18 cellular contexts compared by ENCODE assay signal in the genomic region with DNA sequence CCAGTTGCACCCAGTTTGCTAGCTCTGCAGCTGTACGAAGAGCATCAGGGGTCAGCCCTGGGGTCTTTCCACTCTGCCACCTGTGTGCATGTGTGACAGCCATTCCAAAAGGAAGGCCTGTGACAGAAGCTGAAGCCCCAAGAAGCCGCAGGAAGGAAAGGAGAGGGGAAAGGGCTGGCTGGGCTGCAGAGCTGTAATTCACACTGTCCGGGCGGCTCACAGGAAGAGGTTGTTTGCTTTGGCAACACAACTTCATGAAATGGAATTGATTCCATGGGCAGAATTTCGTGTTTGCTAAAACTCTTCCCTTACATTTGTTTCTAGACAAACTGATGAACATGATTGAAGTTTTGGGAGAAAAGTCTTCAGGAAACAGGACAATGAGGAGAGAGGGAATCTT. TPM values are rescaled to one million over a fixed set of nuclear protein-coding genes. Genes with fewer than 3 reads are reported as not detected.
DNase-seq lines count a peak whose midpoint lies in the region; ATAC-seq, FAIRE-seq and TF ChIP-seq lines count a peak whose summit lies in the region.
"Had no signal": no experiment of that assay in that cellular context is flagged by ENCODE, and none has a peak within 500 bp of the region (broad histone marks: within the 10 kb centered on the region; RNA-seq: fewer than 3 reads in every experiment).

No MANE protein-coding gene starts in this region.

- no peak overlapping the region for H3K4me3 ChIP-seq in astrocyte (ENCODE audit: insufficient read depth, low read depth, low read length)
- H3K4me3 ChIP-seq: colonic mucosa, GM12878, suprapubic skin had no signal

- H3K27me3 Mint-ChIP-seq in activated CD4-positive, alpha-beta T cell treated with anti-CD3 and anti-CD28 coated beads for 36 hours: no peaks in the 10 kb centered on the region
- H3K27me3 Mint-ChIP-seq in astrocyte (ENCODE audit: low read depth, unreplicated experiment): no peaks in the 10 kb centered on the region

- POLR2A ChIA-PET in activated CD4-positive, alpha-beta T cell treated with anti-CD3 and anti-CD28 coated beads for 36 hours (lab: Charles Lee): no interaction called here

- peaks cover 2% of the 10 kb centered on the region for H4K20me1 ChIP-seq in astrocyte (ENCODE audit: insufficient read depth, low read length)

- H3K36me3 Mint-ChIP-seq in activated CD4-positive, alpha-beta T cell treated with anti-CD3 and anti-CD28 coated beads for 36 hours (ENCODE audit: low read depth): peaks cover 28% of the 10 kb centered on the region
- H3K36me3 Mint-ChIP-seq in astrocyte (ENCODE audit: low read depth, unreplicated experiment): peaks cover 13% of the 10 kb centered on the region
- H3K36me3 Mint-ChIP-seq in stimulated activated effector memory CD8-positive, alpha-beta T cell treated with anti-CD3 and anti-CD28 coated beads, Interleukin-12 subunit alpha, Interleukin-12 subunit beta, amount 100 ng/mL, for 72 hours: peaks cover 29% of the 10 kb centered on the region

- no peaks in the 10 kb centered on the region for H3K79me2 ChIP-seq in astrocyte (ENCODE audit: insufficient read depth, low read length)

- intact Hi-C loops in activated CD4-positive, alpha-beta T cell treated with anti-CD3 and anti-CD28 coated beads for 36 hours (cut with DNase I, micrococcal nuclease): loop anchor here in 1 of 2 experiments (10.0 kb wide), 1 partner anchor 183 kb away; no protein-coding TSS in a partner anchor

- no peaks in the 10 kb centered on the region for H3K9me3 ChIP-seq in astrocyte (ENCODE audit: insufficient read depth, low read depth, low read length)
- H3K9me3 ChIP-seq: colonic mucosa, suprapubic skin had no signal

- H3K27ac Mint-ChIP-seq in activated CD4-positive, alpha-beta T cell treated with anti-CD3 and anti-CD28 coated beads for 36 hours: peak overlapping the region; percentile 34
- H3K27ac Mint-ChIP-seq in astrocyte (ENCODE audit: unreplicated experiment): no peak overlapping the region
- H3K27ac Mint-ChIP-seq in stimulated activated effector memory CD8-positive, alpha-beta T cell treated with anti-CD3 and anti-CD28 coated beads, Interleukin-12 subunit alpha, Interleukin-12 subunit beta, amount 100 ng/mL, for 72 hours: peak overlapping the region; percentile 80
- H3K27ac Mint-ChIP-seq: memory B cell had no signal

- no peak for DNase-seq in activated CD4-positive, alpha-beta T cell treated with anti-CD3 and anti-CD28 coated beads for 36 hours
- no peak for DNase-seq in activated CD4-positive, alpha-beta T cell treated with anti-CD3 and anti-CD28 coated beads for 1 hour
- DNase-seq in astrocyte (ENCODE audit: low read depth): peak; percentile 4
- peak; percentile 45 for DNase-seq in iris pigment epithelial cell (ENCODE audit: low read depth)
- no peak for DNase-seq in stimulated activated effector memory CD8-positive, alpha-beta T cell treated with anti-CD3 and anti-CD28 coated beads, Interleukin-12 subunit alpha, Interleukin-12 subunit beta, amount 100 ng/mL, for 72 hours (ENCODE audit: low spot score in 2 of 2)
- no peak for DNase-seq in A172 (ENCODE audit: low spot score)
- no peak for DNase-seq in activated gamma-delta T cell (lab: John Stamatoyannopoulos, UW)
- DNase-seq in D721Med (ENCODE audit: insufficient read length, low spot score): no peak
- DNase-seq: colonic mucosa, glutamatergic neuron, NCI-H1436 treated with DMSO at 0.1 percent for 48 hours, NCI-H69, SHP77 had no signal

- peaks cover 58% of the 10 kb centered on the region for H3K4me1 Mint-ChIP-seq in activated CD4-positive, alpha-beta T cell treated with anti-CD3 and anti-CD28 coated beads for 36 hours
- peaks cover 10% of the 10 kb centered on the region for H3K4me1 Mint-ChIP-seq in astrocyte (ENCODE audit: low read depth, unreplicated experiment)
- peaks cover 30% of the 10 kb centered on the region for H3K4me1 Mint-ChIP-seq in stimulated activated effector memory CD8-positive, alpha-beta T cell treated with anti-CD3 and anti-CD28 coated beads, Interleukin-12 subunit alpha, Interleukin-12 subunit beta, amount 100 ng/mL, for 72 hours

- no peaks in the 10 kb centered on the region for H3K36me3 ChIP-seq in astrocyte (ENCODE audit: insufficient read depth, low read length)
- H3K36me3 ChIP-seq: colonic mucosa had no signal

- ATAC-seq in activated CD4-positive, alpha-beta T cell treated with anti-CD3 and anti-CD28 coated beads for 36 hours: no peak
- no peak for ATAC-seq in stimulated activated effector memory CD8-positive, alpha-beta T cell treated with anti-CD3 and anti-CD28 coated beads, Interleukin-12 subunit alpha, Interleukin-12 subunit beta, amount 100 ng/mL, for 72 hours
- ATAC-seq: GM12878 had no signal

- no peak overlapping the region for H2AFZ ChIP-seq in astrocyte (ENCODE audit: low read depth, low read length)

- FAIRE-seq in astrocyte (lab: Jason Lieb, UNC) (no peak), D721Med (lab: Jason Lieb, UNC) (no peak)
- FAIRE-seq: A204.1, GM12878 had no signal

- H3K27me3 ChIP-seq in astrocyte (ENCODE audit: insufficient read depth, low read length): no peaks in the 10 kb centered on the region
- H3K27me3 ChIP-seq: colonic mucosa, suprapubic skin had no signal

- H3K9me3 Mint-ChIP-seq in activated CD4-positive, alpha-beta T cell treated with anti-CD3 and anti-CD28 coated beads for 36 hours (ENCODE audit: low read depth): no peaks in the 10 kb centered on the region
- H3K9me3 Mint-ChIP-seq in astrocyte (ENCODE audit: unreplicated experiment): no peaks in the 10 kb centered on the region
- no peaks in the 10 kb centered on the region for H3K9me3 Mint-ChIP-seq in stimulated activated effector memory CD8-positive, alpha-beta T cell treated with anti-CD3 and anti-CD28 coated beads, Interleukin-12 subunit alpha, Interleukin-12 subunit beta, amount 100 ng/mL, for 72 hours
- H3K9me3 Mint-ChIP-seq: memory B cell had no signal

- H3K4me2 ChIP-seq in astrocyte (ENCODE audit: low read length): peak overlapping the region; percentile 25

- H3K4me3 Mint-ChIP-seq in activated CD4-positive, alpha-beta T cell treated with anti-CD3 and anti-CD28 coated beads for 36 hours: no peak overlapping the region
- H3K4me3 Mint-ChIP-seq in astrocyte (ENCODE audit: unreplicated experiment): no peak overlapping the region
- no peak overlapping the region for H3K4me3 Mint-ChIP-seq in stimulated activated effector memory CD8-positive, alpha-beta T cell treated with anti-CD3 and anti-CD28 coated beads, Interleukin-12 subunit alpha, Interleukin-12 subunit beta, amount 100 ng/mL, for 72 hours
- H3K4me3 Mint-ChIP-seq: memory B cell had no signal

- peaks cover 11% of the 10 kb centered on the region for H3K4me1 ChIP-seq in astrocyte (ENCODE audit: insufficient read depth, low read length)

- TF ChIP-seq CTCF in astrocyte (IDR thresholded peaks at IDR 0.05; ENCODE audit: insufficient read depth, low read depth, low read length) (no peak), D721Med (IDR thresholded peaks at IDR 0.05; ENCODE audit: insufficient read depth, missing control alignments) (no peak)

- no peak overlapping the region for H3K27ac ChIP-seq in astrocyte (ENCODE audit: low read depth, low read length)
- H3K27ac ChIP-seq: colonic mucosa, suprapubic skin had no signal

- H3K9ac ChIP-seq in astrocyte (ENCODE audit: low read length): no peak overlapping the region

- CTCF ChIA-PET in activated CD4-positive, alpha-beta T cell treated with anti-CD3 and anti-CD28 coated beads for 36 hours (lab: Charles Lee): no interaction called here

RNA-seq across cellular contexts. Expression of gene TMEM204, which starts 14.8 kb away (rescaled TPM):
- total RNA-seq in activated CD4-positive, alpha-beta T cell treated with anti-CD3 and anti-CD28 coated beads for 36 hours: 10 to 100 TPM; 12.6 to 17.5 TPM
- total RNA-seq in astrocyte: not detected in 2 replicates
- 0.17 TPM in 1 of 2 replicates, not detected in the other for total RNA-seq in A172 (2014; rRNA removed; shearing (Covaris generic))
- total RNA-seq: H4 had no signal

RNA-seq across cellular contexts. Expression of gene TELO2, which starts 55.1 kb away (rescaled TPM):
- total RNA-seq in activated CD4-positive, alpha-beta T cell treated with anti-CD3 and anti-CD28 coated beads for 36 hours: 10 to 100 TPM; 48.1 to 60.0 TPM
- 21.1 and 22.0 TPM in 2 replicates for total RNA-seq in astrocyte
- total RNA-seq in A172 (2014; rRNA removed; shearing (Covaris generic)): 20.9 and 28.8 TPM in 2 replicates

RNA-seq across cellular contexts. Expression of gene PTX4, which starts 59.5 kb away (rescaled TPM):
- not detected for total RNA-seq in activated CD4-positive, alpha-beta T cell treated with anti-CD3 and anti-CD28 coated beads for 36 hours
- total RNA-seq in astrocyte: not detected in 2 replicates
- total RNA-seq in A172 (2014; rRNA removed; shearing (Covaris generic)): not detected in 2 replicates
- total RNA-seq: colonic mucosa, GM12878, H4, suprapubic skin had no signal

Comparison
In these comparisons a context has a peak if more than half of its experiments do, and no peak if none do; other contexts are left out.
1. DNase-seq: peak in astrocyte (single experiment) and iris pigment epithelial cell (single experiment); none in activated CD4-positive, alpha-beta T cell treated with anti-CD3 and anti-CD28 coated beads for 36 hours (single experiment), activated CD4-positive, alpha-beta T cell treated with anti-CD3 and anti-CD28 coated beads for 1 hour (single experiment), stimulated activated effector memory CD8-positive, alpha-beta T cell treated with anti-CD3 and anti-CD28 coated beads, Interleukin-12 subunit alpha, Interleukin-12 subunit beta, amount 100 ng/mL, for 72 hours (0 of 2), A172 (single experiment), activated gamma-delta T cell (single experiment) and D721Med (single experiment).
2. RNA of gene TMEM204, which starts 14.8 kb away (total RNA-seq): 12.6 to 17.5 TPM in activated CD4-positive, alpha-beta T cell treated with anti-CD3 and anti-CD28 coated beads for 36 hours; not detected in astrocyte and 0.17 TPM in A172; every median in the first group is over 10 times any median in the second.